In the genomic region with DNA sequence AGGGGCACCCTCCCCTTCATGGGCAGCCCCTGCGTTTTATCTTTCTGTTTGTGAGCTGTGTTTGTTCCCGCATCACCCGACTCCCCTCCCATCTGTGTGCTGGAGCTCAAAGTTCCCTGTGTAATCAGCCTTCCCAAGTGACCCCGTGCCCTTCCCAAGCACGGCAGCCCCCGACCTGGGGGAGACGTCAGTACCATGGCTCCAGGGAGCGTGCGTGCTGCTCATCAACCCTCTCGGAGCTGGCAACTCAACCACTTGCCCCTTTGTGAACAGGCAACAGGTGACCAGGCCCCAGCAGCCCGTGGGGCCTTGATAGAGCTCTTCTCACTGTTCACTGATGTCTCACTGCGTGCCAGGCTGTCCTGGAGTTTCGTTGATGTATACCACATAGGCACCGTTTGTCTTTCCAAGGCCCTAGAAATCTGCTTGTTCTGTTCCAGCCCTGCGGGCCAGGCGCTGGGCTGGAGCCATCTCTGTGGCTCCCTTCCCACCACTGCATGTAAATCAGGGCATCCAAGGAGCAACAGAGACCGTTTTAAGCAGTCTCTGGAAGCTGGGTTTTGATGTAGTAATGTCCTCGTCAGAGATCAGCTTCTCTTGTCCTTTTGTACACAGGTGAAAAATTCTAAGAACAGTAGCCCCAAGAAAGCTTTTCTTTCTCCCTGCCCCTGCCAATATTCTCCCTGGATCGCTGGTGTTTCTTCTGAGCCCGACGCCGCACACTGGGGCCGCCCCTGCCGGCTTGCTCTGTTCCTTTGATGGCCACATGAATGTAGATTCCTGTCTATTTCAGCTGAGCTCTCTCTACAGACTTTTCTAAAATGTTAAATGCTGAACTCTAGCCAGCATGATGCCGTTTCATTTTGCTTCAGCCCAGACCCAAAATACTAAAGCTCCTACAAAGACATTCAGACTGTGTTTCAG, we compare ENCODE assay signal across 1 cellular context.
TF ChIP-seq lines count a peak whose summit lies in the region.

No MANE protein-coding gene starts in this region.

TF ChIP-seq in HepG2, 621 proteins besides CTCF, POLR2A, EP300 and RAD21 (continued from another document and continues in another):
- TF ChIP-seq, protein P1, sequence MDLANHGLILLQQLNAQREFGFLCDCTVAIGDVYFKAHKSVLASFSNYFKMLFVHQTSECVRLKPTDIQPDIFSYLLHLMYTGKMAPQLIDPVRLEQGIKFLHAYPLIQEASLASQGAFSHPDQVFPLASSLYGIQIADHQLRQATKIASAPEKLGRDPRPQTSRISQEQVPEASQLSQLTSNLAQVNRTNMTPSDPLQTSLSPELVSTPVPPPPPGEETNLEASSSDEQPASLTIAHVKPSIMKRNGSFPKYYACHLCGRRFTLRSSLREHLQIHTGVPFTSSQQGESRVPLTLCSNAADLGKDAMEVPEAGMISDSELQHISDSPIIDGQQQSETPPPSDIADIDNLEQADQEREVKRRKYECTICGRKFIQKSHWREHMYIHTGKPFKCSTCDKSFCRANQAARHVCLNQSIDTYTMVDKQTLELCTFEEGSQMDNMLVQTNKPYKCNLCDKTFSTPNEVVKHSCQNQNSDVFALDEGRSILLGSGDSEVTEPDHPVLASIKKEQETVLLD (CRISPR knock-in tag; IDR thresholded peaks at IDR 0.05; ENCODE audit: low read depth): no peak
- TF ChIP-seq, protein P2, sequence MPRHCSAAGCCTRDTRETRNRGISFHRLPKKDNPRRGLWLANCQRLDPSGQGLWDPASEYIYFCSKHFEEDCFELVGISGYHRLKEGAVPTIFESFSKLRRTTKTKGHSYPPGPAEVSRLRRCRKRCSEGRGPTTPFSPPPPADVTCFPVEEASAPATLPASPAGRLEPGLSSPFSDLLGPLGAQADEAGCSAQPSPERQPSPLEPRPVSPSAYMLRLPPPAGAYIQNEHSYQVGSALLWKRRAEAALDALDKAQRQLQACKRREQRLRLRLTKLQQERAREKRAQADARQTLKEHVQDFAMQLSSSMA (CRISPR knock-in tag; IDR thresholded peaks at IDR 0.05): no peak
- TF ChIP-seq GATAD2A (CRISPR knock-in tag; IDR thresholded peaks at IDR 0.05) (peak; percentile 48; the same call in 1 of the 2 replicates), ZNF749 (CRISPR knock-in tag; IDR thresholded peaks at IDR 0.05; ENCODE audit: borderline replicate concordance) (no peak), HOXA5 (CRISPR knock-in tag; IDR thresholded peaks at IDR 0.05) (no peak), NFIB (CRISPR knock-in tag; IDR thresholded peaks at IDR 0.05; ENCODE audit: borderline replicate concordance) (no peak), PCBP1 (IDR thresholded peaks at IDR 0.05; ENCODE audit: borderline replicate concordance, low read depth, low read length) (no peak), ZNF547 (CRISPR knock-in tag; IDR thresholded peaks at IDR 0.05) (no peak), POLR2AphosphoS2 (IDR thresholded peaks at IDR 0.05; ENCODE audit: low read depth, low read length) (no peak), ZNF616 (CRISPR knock-in tag; IDR thresholded peaks at IDR 0.05; ENCODE audit: low read depth) (no peak), ZNF33B (CRISPR knock-in tag; IDR thresholded peaks at IDR 0.05) (no peak), MTF2 (CRISPR knock-in tag; IDR thresholded peaks at IDR 0.05; ENCODE audit: borderline replicate concordance) (no peak), MED1 (CRISPR knock-in tag; IDR thresholded peaks at IDR 0.05) (peak; percentile 56; the same call in 1 of the 2 replicates), ZNF564 (CRISPR knock-in tag; IDR thresholded peaks at IDR 0.05) (no peak), ARNTL (CRISPR knock-in tag; IDR thresholded peaks at IDR 0.05) (peak; percentile 51; the same call in 1 of the 2 replicates), ZNF780A (CRISPR knock-in tag; IDR thresholded peaks at IDR 0.05) (no peak), GABPA (IDR thresholded peaks at IDR 0.05; ENCODE audit: low read depth, low read length) (no peak), GABPA (CRISPR knock-in tag; IDR thresholded peaks at IDR 0.05; ENCODE audit: low read depth) (no peak), FOXK1 (CRISPR knock-in tag; IDR thresholded peaks at IDR 0.05; ENCODE audit: borderline replicate concordance, low read depth) (no peak), ZBTB1 (CRISPR knock-in tag; IDR thresholded peaks at IDR 0.05; ENCODE audit: borderline replicate concordance) (no peak), CENPX (CRISPR knock-in tag; IDR thresholded peaks at IDR 0.05) (no peak), NFE2L2 (IDR thresholded peaks at IDR 0.05; ENCODE audit: low read length) (no peak), SMARCE1 (IDR thresholded peaks at IDR 0.05; ENCODE audit: borderline replicate concordance) (no peak), HNF4A (CRISPR knock-in tag; IDR thresholded peaks at IDR 0.05) (peak; percentile 93), ZNF337 (CRISPR knock-in tag; IDR thresholded peaks at IDR 0.05; ENCODE audit: borderline replicate concordance, low read depth) (no peak), CC2D1A (CRISPR knock-in tag; IDR thresholded peaks at IDR 0.05) (no peak), NR3C1 (CRISPR knock-in tag; IDR thresholded peaks at IDR 0.05) (no peak), ZNF891 (CRISPR knock-in tag; IDR thresholded peaks at IDR 0.05) (peak; percentile 58; the same call in 1 of the 2 replicates), TOE1 (CRISPR knock-in tag; IDR thresholded peaks at IDR 0.05) (no peak)
- TF ChIP-seq, protein P3, sequence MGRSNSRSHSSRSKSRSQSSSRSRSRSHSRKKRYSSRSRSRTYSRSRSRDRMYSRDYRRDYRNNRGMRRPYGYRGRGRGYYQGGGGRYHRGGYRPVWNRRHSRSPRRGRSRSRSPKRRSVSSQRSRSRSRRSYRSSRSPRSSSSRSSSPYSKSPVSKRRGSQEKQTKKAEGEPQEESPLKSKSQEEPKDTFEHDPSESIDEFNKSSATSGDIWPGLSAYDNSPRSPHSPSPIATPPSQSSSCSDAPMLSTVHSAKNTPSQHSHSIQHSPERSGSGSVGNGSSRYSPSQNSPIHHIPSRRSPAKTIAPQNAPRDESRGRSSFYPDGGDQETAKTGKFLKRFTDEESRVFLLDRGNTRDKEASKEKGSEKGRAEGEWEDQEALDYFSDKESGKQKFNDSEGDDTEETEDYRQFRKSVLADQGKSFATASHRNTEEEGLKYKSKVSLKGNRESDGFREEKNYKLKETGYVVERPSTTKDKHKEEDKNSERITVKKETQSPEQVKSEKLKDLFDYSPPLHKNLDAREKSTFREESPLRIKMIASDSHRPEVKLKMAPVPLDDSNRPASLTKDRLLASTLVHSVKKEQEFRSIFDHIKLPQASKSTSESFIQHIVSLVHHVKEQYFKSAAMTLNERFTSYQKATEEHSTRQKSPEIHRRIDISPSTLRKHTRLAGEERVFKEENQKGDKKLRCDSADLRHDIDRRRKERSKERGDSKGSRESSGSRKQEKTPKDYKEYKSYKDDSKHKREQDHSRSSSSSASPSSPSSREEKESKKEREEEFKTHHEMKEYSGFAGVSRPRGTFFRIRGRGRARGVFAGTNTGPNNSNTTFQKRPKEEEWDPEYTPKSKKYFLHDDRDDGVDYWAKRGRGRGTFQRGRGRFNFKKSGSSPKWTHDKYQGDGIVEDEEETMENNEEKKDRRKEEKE (IDR thresholded peaks at IDR 0.05): no peak
- TF ChIP-seq, protein P4, sequence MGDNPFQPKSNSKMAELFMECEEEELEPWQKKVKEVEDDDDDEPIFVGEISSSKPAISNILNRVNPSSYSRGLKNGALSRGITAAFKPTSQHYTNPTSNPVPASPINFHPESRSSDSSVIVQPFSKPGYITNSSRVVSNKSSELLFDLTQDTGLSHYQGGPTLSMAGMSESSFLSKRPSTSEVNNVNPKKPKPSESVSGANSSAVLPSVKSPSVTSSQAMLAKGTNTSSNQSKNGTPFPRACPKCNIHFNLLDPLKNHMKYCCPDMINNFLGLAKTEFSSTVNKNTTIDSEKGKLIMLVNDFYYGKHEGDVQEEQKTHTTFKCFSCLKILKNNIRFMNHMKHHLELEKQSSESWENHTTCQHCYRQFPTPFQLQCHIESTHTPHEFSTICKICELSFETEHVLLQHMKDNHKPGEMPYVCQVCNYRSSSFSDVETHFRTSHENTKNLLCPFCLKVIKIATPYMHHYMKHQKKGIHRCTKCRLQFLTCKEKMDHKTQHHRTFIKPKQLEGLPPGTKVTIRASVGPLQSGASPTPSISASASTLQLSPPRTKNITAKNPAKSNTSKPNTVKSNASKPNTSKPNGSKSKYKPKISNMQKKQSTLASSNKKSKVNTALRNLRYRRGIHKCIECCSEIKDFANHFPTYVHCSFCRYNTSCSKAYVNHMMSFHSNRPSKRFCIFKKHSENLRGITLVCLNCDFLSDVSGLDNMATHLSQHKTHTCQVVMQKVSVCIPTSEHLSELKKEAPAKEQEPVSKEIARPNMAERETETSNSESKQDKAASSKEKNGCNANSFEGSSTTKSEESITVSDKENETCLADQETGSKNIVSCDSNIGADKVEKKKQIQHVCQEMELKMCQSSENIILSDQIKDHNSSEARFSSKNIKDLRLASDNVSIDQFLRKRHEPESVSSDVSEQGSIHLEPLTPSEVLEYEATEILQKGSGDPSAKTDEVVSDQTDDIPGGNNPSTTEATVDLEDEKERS (CRISPR knock-in tag; IDR thresholded peaks at IDR 0.05): no peak
- TF ChIP-seq, protein P5, sequence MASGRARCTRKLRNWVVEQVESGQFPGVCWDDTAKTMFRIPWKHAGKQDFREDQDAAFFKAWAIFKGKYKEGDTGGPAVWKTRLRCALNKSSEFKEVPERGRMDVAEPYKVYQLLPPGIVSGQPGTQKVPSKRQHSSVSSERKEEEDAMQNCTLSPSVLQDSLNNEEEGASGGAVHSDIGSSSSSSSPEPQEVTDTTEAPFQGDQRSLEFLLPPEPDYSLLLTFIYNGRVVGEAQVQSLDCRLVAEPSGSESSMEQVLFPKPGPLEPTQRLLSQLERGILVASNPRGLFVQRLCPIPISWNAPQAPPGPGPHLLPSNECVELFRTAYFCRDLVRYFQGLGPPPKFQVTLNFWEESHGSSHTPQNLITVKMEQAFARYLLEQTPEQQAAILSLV (CRISPR knock-in tag; IDR thresholded peaks at IDR 0.05; ENCODE audit: borderline replicate concordance): peak; percentile 57; the same call in 1 of the 2 replicates
- TF ChIP-seq, protein P6, sequence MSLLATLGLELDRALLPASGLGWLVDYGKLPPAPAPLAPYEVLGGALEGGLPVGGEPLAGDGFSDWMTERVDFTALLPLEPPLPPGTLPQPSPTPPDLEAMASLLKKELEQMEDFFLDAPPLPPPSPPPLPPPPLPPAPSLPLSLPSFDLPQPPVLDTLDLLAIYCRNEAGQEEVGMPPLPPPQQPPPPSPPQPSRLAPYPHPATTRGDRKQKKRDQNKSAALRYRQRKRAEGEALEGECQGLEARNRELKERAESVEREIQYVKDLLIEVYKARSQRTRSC (CRISPR knock-in tag; IDR thresholded peaks at IDR 0.05; ENCODE audit: low read depth): no peak
- TF ChIP-seq, protein P7, sequence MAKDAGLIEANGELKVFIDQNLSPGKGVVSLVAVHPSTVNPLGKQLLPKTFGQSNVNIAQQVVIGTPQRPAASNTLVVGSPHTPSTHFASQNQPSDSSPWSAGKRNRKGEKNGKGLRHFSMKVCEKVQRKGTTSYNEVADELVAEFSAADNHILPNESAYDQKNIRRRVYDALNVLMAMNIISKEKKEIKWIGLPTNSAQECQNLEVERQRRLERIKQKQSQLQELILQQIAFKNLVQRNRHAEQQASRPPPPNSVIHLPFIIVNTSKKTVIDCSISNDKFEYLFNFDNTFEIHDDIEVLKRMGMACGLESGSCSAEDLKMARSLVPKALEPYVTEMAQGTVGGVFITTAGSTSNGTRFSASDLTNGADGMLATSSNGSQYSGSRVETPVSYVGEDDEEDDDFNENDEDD (CRISPR knock-in tag; IDR thresholded peaks at IDR 0.05; ENCODE audit: borderline replicate concordance): no peak
- TF ChIP-seq, protein P8, sequence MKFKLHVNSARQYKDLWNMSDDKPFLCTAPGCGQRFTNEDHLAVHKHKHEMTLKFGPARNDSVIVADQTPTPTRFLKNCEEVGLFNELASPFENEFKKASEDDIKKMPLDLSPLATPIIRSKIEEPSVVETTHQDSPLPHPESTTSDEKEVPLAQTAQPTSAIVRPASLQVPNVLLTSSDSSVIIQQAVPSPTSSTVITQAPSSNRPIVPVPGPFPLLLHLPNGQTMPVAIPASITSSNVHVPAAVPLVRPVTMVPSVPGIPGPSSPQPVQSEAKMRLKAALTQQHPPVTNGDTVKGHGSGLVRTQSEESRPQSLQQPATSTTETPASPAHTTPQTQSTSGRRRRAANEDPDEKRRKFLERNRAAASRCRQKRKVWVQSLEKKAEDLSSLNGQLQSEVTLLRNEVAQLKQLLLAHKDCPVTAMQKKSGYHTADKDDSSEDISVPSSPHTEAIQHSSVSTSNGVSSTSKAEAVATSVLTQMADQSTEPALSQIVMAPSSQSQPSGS (CRISPR knock-in tag; IDR thresholded peaks at IDR 0.05): no peak
- TF ChIP-seq, protein P9, sequence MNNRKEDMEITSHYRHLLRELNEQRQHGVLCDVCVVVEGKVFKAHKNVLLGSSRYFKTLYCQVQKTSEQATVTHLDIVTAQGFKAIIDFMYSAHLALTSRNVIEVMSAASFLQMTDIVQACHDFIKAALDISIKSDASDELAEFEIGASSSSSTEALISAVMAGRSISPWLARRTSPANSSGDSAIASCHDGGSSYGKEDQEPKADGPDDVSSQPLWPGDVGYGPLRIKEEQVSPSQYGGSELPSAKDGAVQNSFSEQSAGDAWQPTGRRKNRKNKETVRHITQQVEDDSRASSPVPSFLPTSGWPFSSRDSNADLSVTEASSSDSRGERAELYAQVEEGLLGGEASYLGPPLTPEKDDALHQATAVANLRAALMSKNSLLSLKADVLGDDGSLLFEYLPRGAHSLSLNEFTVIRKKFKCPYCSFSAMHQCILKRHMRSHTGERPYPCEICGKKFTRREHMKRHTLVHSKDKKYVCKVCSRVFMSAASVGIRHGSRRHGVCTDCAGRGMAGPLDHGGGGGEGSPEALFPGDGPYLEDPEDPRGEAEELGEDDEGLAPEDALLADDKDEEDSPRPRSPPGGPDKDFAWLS (CRISPR knock-in tag; IDR thresholded peaks at IDR 0.05; ENCODE audit: borderline replicate concordance): no peak
- TF ChIP-seq, protein P10, sequence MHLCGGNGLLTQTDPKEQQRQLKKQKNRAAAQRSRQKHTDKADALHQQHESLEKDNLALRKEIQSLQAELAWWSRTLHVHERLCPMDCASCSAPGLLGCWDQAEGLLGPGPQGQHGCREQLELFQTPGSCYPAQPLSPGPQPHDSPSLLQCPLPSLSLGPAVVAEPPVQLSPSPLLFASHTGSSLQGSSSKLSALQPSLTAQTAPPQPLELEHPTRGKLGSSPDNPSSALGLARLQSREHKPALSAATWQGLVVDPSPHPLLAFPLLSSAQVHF (CRISPR knock-in tag; IDR thresholded peaks at IDR 0.05): no peak
- TF ChIP-seq, protein P11, sequence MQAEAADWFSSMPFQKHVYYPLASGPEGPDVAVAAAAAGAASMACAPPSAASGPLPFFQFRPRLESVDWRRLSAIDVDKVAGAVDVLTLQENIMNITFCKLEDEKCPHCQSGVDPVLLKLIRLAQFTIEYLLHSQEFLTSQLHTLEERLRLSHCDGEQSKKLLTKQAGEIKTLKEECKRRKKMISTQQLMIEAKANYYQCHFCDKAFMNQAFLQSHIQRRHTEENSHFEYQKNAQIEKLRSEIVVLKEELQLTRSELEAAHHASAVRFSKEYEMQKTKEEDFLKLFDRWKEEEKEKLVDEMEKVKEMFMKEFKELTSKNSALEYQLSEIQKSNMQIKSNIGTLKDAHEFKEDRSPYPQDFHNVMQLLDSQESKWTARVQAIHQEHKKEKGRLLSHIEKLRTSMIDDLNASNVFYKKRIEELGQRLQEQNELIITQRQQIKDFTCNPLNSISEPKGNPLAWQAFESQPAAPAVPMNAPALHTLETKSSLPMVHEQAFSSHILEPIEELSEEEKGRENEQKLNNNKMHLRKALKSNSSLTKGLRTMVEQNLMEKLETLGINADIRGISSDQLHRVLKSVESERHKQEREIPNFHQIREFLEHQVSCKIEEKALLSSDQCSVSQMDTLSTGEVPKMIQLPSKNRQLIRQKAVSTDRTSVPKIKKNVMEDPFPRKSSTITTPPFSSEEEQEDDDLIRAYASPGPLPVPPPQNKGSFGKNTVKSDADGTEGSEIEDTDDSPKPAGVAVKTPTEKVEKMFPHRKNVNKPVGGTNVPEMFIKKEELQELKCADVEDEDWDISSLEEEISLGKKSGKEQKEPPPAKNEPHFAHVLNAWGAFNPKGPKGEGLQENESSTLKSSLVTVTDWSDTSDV (CRISPR knock-in tag; IDR thresholded peaks at IDR 0.05): no peak
- TF ChIP-seq, protein P12, sequence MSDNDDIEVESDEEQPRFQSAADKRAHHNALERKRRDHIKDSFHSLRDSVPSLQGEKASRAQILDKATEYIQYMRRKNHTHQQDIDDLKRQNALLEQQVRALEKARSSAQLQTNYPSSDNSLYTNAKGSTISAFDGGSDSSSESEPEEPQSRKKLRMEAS (IDR thresholded peaks at IDR 0.05): peak; percentile 53; the same call in 1 of the 2 replicates
